Comparison of ENCODE assay signal across 11 cellular contexts in genomic region chr2:101112772-101113157, GRCh38. TPM values are rescaled to one million over a fixed set of nuclear protein-coding genes. Genes with fewer than 3 reads are reported as not detected.
DNase-seq lines count a peak whose midpoint lies in the region; ATAC-seq and TF ChIP-seq lines count a peak whose summit lies in the region.
"Had no signal": no experiment of that assay in that cellular context is flagged by ENCODE, and none has a peak within 500 bp of the region (broad histone marks: within the 10 kb centered on the region; RNA-seq: fewer than 3 reads in every experiment).

No MANE protein-coding gene starts in this region.

- no peak overlapping the region for H3K4ac ChIP-seq in mesendoderm (ENCODE audit: low read depth, low read length)

- H3K27ac Mint-ChIP-seq in activated T-helper 2 cell treated with anti-CD3 and anti-CD28 coated beads, Interferon-gamma antibody, Interleukin-2, Interleukin-4, amounts not matched to agents 10 μg/mL and 5 μg/mL and 100 μg/mL, durations not matched to agents 14 hours and 24 hours and 36 hours: no peak overlapping the region

- no peak overlapping the region for H4K5ac ChIP-seq in mesendoderm (ENCODE audit: low read length)

- no peaks in the 10 kb centered on the region for H3K9me3 Mint-ChIP-seq in activated T-helper 2 cell treated with anti-CD3 and anti-CD28 coated beads, Interferon-gamma antibody, Interleukin-2, Interleukin-4, amounts not matched to agents 10 μg/mL and 5 μg/mL and 100 μg/mL, durations not matched to agents 14 hours and 24 hours and 36 hours

- peaks cover 4% of the 10 kb centered on the region for H3K27me3 ChIP-seq in Loucy (ENCODE audit: insufficient read depth, low read length, poor library complexity, severe bottlenecking)
- H3K27me3 ChIP-seq in adipocyte (replicated peaks; ENCODE audit: control insufficient read depth, insufficient read depth, low read length): no peaks in the 10 kb centered on the region
- no peaks in the 10 kb centered on the region for H3K27me3 ChIP-seq in mesendoderm (ENCODE audit: insufficient read depth, low read length, poor library complexity)
- H3K27me3 ChIP-seq: adrenal gland had no signal

- no peaks in the 10 kb centered on the region for H3K36me3 Mint-ChIP-seq in activated T-helper 2 cell treated with anti-CD3 and anti-CD28 coated beads, Interferon-gamma antibody, Interleukin-2, Interleukin-4, amounts not matched to agents 10 μg/mL and 5 μg/mL and 100 μg/mL, durations not matched to agents 14 hours and 24 hours and 36 hours (ENCODE audit: low read depth)

- no peaks in the 10 kb centered on the region for H3K9me3 ChIP-seq in Loucy (ENCODE audit: insufficient read depth, low read depth, low read length)
- no peaks in the 10 kb centered on the region for H3K9me3 ChIP-seq in adipocyte (ENCODE audit: control insufficient read depth, low read length)
- H3K9me3 ChIP-seq: adrenal gland had no signal

- no peaks in the 10 kb centered on the region for H3K79me2 ChIP-seq in Loucy (ENCODE audit: insufficient read depth, low read length)
- peaks cover 2% of the 10 kb centered on the region for H3K79me2 ChIP-seq in mesendoderm (ENCODE audit: control insufficient read depth, insufficient read depth, low read length)

- peaks cover 5% of the 10 kb centered on the region for H3K27me3 Mint-ChIP-seq in activated T-helper 2 cell treated with anti-CD3 and anti-CD28 coated beads, Interferon-gamma antibody, Interleukin-2, Interleukin-4, amounts not matched to agents 10 μg/mL and 5 μg/mL and 100 μg/mL, durations not matched to agents 14 hours and 24 hours and 36 hours (ENCODE audit: low read depth)

- ATAC-seq in stimulated activated naive CD8-positive, alpha-beta T cell treated with anti-CD3 and anti-CD28 coated beads, Interleukin-15, Interleukin-2, amounts not matched to agents 100 U/mL and 50 U/mL, for 24 hours: no peak
- ATAC-seq in GM21515 (IDR thresholded peaks at IDR 0.05; ENCODE audit: unreplicated experiment): no peak
- ATAC-seq in GM18870 (IDR thresholded peaks at IDR 0.05; ENCODE audit: unreplicated experiment): no peak

- DNase-seq in adipocyte (ENCODE audit: low read depth) (no peak), mesendoderm (no peak)
- no peak for DNase-seq in stimulated activated naive CD8-positive, alpha-beta T cell treated with anti-CD3 and anti-CD28 coated beads, Interleukin-15, Interleukin-2, amounts not matched to agents 100 U/mL and 50 U/mL, for 24 hours
- no peak for DNase-seq in activated T-helper 2 cell treated with anti-CD3 and anti-CD28 coated beads, Interferon-gamma antibody, Interleukin-2, Interleukin-4, amounts not matched to agents 10 μg/mL and 5 μg/mL and 100 μg/mL, durations not matched to agents 14 hours and 24 hours and 36 hours (ENCODE audit: low spot score)
- DNase-seq: activated CD4-positive, alpha-beta T cell treated with anti-CD3 and anti-CD28 coated beads, Interleukin-2, amount 50 U/mL, for 48 hours; left cardiac atrium had no signal

- peaks cover 5% of the 10 kb centered on the region for H3K79me1 ChIP-seq in mesendoderm (ENCODE audit: low read length)

- TF ChIP-seq CTCF in 22Rv1 (IDR thresholded peaks at IDR 0.05) (no peak), Loucy (conservative IDR thresholded peaks at IDR 0.05; ENCODE audit: low read length) (no peak)

- H3K4me2 ChIP-seq in Loucy (ENCODE audit: low read depth, low read length, poor library complexity, severe bottlenecking) (peak overlapping the region; percentile 41), mesendoderm (ENCODE audit: low read length) (no peak overlapping the region)

- H3F3A ChIP-seq in Loucy (ENCODE audit: low read depth): no peaks in the 10 kb centered on the region

- H3K4me1 ChIP-seq in Loucy (ENCODE audit: insufficient read depth, low read length, poor library complexity, severe bottlenecking) (peaks cover 19% of the 10 kb centered on the region), adipocyte (ENCODE audit: control insufficient read depth, insufficient read depth, low read length) (peaks cover 42% of the 10 kb centered on the region), mesendoderm (ENCODE audit: control insufficient read depth, low read depth, low read length) (peaks cover 7% of the 10 kb centered on the region)

- H3K4me1 Mint-ChIP-seq in activated T-helper 2 cell treated with anti-CD3 and anti-CD28 coated beads, Interferon-gamma antibody, Interleukin-2, Interleukin-4, amounts not matched to agents 10 μg/mL and 5 μg/mL and 100 μg/mL, durations not matched to agents 14 hours and 24 hours and 36 hours (ENCODE audit: low read depth): no peaks in the 10 kb centered on the region

- H3K36me3 ChIP-seq in Loucy (ENCODE audit: insufficient read depth, low read length) (no peaks in the 10 kb centered on the region), adipocyte (ENCODE audit: control insufficient read depth, insufficient read depth, low read length, severe bottlenecking) (no peaks in the 10 kb centered on the region), mesendoderm (ENCODE audit: control insufficient read depth, insufficient read depth, low read length) (no peaks in the 10 kb centered on the region)
- H3K36me3 ChIP-seq: adrenal gland had no signal

- no peak overlapping the region for H3K18ac ChIP-seq in mesendoderm (ENCODE audit: low read length)

- H4K8ac ChIP-seq in mesendoderm (ENCODE audit: low read depth, low read length): no peak overlapping the region

- no peak overlapping the region for H2BK120ac ChIP-seq in mesendoderm (ENCODE audit: low read depth, low read length)

- intact Hi-C loops in activated T-helper 2 cell treated with anti-CD3 and anti-CD28 coated beads, Interferon-gamma antibody, Interleukin-2, Interleukin-4, amounts not matched to agents 10 μg/mL and 5 μg/mL and 100 μg/mL, durations not matched to agents 14 hours and 24 hours and 36 hours (cut with micrococcal nuclease): no loop called here

- H2BK15ac ChIP-seq in mesendoderm (replicated peaks; ENCODE audit: low read depth): no peak overlapping the region

- H3K27ac ChIP-seq in 22Rv1 (peak overlapping the region; percentile 56), mesendoderm (ENCODE audit: low read depth, low read length) (no peak overlapping the region)

- H2BK5ac ChIP-seq in mesendoderm (ENCODE audit: low read length): no peak overlapping the region

- H3K4me3 Mint-ChIP-seq in activated T-helper 2 cell treated with anti-CD3 and anti-CD28 coated beads, Interferon-gamma antibody, Interleukin-2, Interleukin-4, amounts not matched to agents 10 μg/mL and 5 μg/mL and 100 μg/mL, durations not matched to agents 14 hours and 24 hours and 36 hours (ENCODE audit: low read depth): no peak overlapping the region

- no peak overlapping the region for H2AFZ ChIP-seq in Loucy (ENCODE audit: low read length)

- H3K9me2 ChIP-seq in Loucy (replicated peaks; ENCODE audit: low read depth, low read length): no peaks in the 10 kb centered on the region

- H3K4me3 ChIP-seq in Loucy (ENCODE audit: low read length, poor library complexity, severe bottlenecking) (no peak overlapping the region), adipocyte (ENCODE audit: low read length) (peak overlapping the region; percentile 58), mesendoderm (ENCODE audit: low read length) (no peak overlapping the region)
- H3K4me3 ChIP-seq: adrenal gland had no signal

- H2AK5ac ChIP-seq in mesendoderm (ENCODE audit: low read length): no peak overlapping the region

- peak overlapping the region; percentile 34 for H3K56ac ChIP-seq in mesendoderm (ENCODE audit: low read length)

- peak overlapping the region; percentile 39 for H3K23ac ChIP-seq in mesendoderm (ENCODE audit: low read length)

- WGBS in mesendoderm (ENCODE audit: extremely low coverage, insufficient coverage, low lambda C conversion rate): no CpG with 5 or more reads among the region's 6 CpGs

- no peak overlapping the region for H3K9ac ChIP-seq in Loucy (ENCODE audit: low read depth, low read length, poor library complexity, severe bottlenecking)
- peak overlapping the region; percentile 73 for H3K9ac ChIP-seq in adipocyte (ENCODE audit: low read length)
- no peak overlapping the region for H3K9ac ChIP-seq in mesendoderm (ENCODE audit: low read length)

- H4K20me1 ChIP-seq in Loucy (ENCODE audit: insufficient read depth, low read length, poor library complexity, severe bottlenecking): no peaks in the 10 kb centered on the region

RNA-seq across cellular contexts. Expression of gene TBC1D8, which starts 38.4 kb away (rescaled TPM):
- 6.7 TPM for polyA plus RNA-seq in mesendoderm (2013, experiment 1 of 2)
- polyA plus RNA-seq in mesendoderm (2013, experiment 2 of 2): 5.8 TPM
- total RNA-seq in activated T-helper 2 cell treated with anti-CD3 and anti-CD28 coated beads, Interferon-gamma antibody, Interleukin-2, Interleukin-4, amounts not matched to agents 10 μg/mL and 5 μg/mL and 100 μg/mL, durations not matched to agents 14 hours and 24 hours and 36 hours: 0.87 and 1.3 TPM in 2 replicates
